ENCODE assay signal across 1 cellular context in the genomic region with DNA sequence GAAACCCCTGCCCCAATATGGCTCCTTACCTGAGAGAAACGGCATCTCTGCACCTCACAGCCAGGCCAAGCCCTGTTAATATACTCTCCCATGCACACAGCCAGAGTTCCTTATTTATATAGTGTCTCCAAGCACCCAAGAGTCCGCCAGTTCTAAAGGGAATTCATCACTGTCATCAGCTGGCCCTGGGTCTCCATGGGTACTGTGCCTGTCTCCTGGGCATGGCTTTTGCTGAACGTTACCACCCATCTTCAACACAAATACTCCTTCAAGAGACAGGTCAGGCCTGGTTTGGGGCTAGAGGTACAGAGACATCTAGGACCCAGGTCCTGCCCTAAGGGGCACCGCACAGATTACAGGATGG.
TF ChIP-seq lines count a peak whose summit lies in the region.

No MANE protein-coding gene starts in this region.

TF ChIP-seq in GM12878, 131 proteins besides CTCF, POLR2A, EP300 and RAD21:
- TF ChIP-seq ZBED1 (IDR thresholded peaks at IDR 0.05; ENCODE audit: borderline replicate concordance), result no peak
- peak; percentile 66 for TF ChIP-seq PBX3 (IDR thresholded peaks at IDR 0.05; ENCODE audit: insufficient replicate concordance, low read depth, low read length)
- TF ChIP-seq PKNOX1 (IDR thresholded peaks at IDR 0.05), result peak; percentile 92
